Comparison of ENCODE assay signal across 9 cellular contexts in the genomic region with DNA sequence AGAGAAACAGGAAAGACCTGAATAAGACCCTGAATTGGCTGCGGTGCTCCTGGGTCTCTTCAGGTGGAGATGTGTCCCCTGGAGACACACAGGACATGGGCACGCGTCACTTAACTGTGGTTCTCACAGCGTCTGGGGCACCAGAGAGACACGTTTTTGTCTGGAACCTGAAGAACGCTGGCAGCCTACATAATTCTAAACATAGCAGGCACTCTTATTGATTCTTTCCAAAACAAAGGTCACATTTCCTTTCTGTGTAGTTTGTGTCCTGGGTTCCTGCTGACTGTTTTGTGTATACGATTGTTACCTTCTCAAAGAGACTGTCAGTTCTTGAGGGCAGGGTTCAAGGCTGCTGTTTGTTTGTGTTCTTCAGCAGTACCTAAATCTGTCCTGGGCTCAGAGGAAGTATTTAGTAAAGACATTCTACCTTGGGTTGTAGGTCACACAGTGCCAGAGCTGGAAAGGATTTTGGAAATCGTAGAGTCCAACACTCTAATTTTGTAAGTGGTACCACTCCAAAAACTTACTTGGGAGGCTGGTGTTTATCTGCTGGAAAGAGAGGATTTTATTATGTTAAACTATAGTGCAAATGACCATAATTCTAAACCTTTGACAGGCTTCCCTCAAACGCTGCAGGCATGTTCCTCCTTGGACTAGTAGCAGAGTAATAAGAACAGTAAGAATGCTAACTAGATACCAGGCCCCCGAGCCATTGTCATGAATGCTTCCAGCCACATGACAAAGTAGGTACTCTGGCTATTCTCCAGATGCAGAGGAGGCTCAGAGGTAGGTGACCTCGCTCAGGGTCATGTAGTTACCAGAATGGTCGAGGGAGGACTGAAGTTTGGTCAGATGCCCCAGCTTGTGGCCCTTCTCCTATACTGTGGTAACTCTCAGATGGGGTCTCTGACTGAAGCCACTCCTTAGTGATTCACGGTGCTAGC.
A peak's percentile ranks its signal among the peaks of the same experiment; 100 is the strongest.
DNase-seq lines count a peak whose midpoint lies in the region; ATAC-seq and TF ChIP-seq lines count a peak whose summit lies in the region.
"Had no signal": no experiment of that assay in that cellular context is flagged by ENCODE, and none has a peak within 500 bp of the region (broad histone marks: within the 10 kb centered on the region; RNA-seq: fewer than 3 reads in every experiment).

No MANE protein-coding gene starts in this region.

- no peak overlapping the region for H3K4me3 ChIP-seq in mucosa of descending colon

- no peaks in the 10 kb centered on the region for H3K27me3 Mint-ChIP-seq in activated naive CD8-positive, alpha-beta T cell treated with anti-CD3 and anti-CD28 coated beads, Interleukin-2, amount 10 ng/mL, durations not matched to agents 7 days and 5 days
- H3K27me3 Mint-ChIP-seq: central memory CD8-positive, alpha-beta T cell had no signal

- TF ChIP-seq CTCF in mucosa of descending colon (IDR thresholded peaks at IDR 0.05), result no peak

- H3K36me3 ChIP-seq in mucosa of descending colon (ENCODE audit: low read depth), result peaks cover 5% of the 10 kb centered on the region

- intact Hi-C loops in mucosa of descending colon (cut with DNase I, micrococcal nuclease), result no loop called here

- H3K36me3 Mint-ChIP-seq in activated naive CD8-positive, alpha-beta T cell treated with anti-CD3 and anti-CD28 coated beads, Interleukin-2, amount 10 ng/mL, durations not matched to agents 7 days and 5 days, result peaks cover 32% of the 10 kb centered on the region

- no peaks in the 10 kb centered on the region for H3K9me3 ChIP-seq in mucosa of descending colon

- H3K4me3 Mint-ChIP-seq in activated naive CD8-positive, alpha-beta T cell treated with anti-CD3 and anti-CD28 coated beads, Interleukin-2, amount 10 ng/mL, durations not matched to agents 7 days and 5 days, result peak overlapping the region; percentile 65
- H3K4me3 Mint-ChIP-seq: central memory CD8-positive, alpha-beta T cell had no signal

- ATAC-seq in activated naive CD8-positive, alpha-beta T cell treated with anti-CD3 and anti-CD28 coated beads, Interleukin-2, amount 10 ng/mL, durations not matched to agents 7 days and 5 days (ENCODE audit: low read depth), result peak; percentile 38
- peak; percentile 41 for ATAC-seq in stimulated activated naive CD8-positive, alpha-beta T cell treated with anti-CD3 and anti-CD28 coated beads, Interleukin-15, Interleukin-2, amounts not matched to agents 100 U/mL and 50 U/mL, for 24 hours
- ATAC-seq in mucosa of descending colon (no peak), GM21576 (IDR thresholded peaks at IDR 0.05; ENCODE audit: unreplicated experiment) (no peak)

- peaks cover 19% of the 10 kb centered on the region for H3K4me1 ChIP-seq in mucosa of descending colon (ENCODE audit: low read depth)

- peaks cover 86% of the 10 kb centered on the region for H3K4me1 Mint-ChIP-seq in activated naive CD8-positive, alpha-beta T cell treated with anti-CD3 and anti-CD28 coated beads, Interleukin-2, amount 10 ng/mL, durations not matched to agents 7 days and 5 days

- POLR2A ChIA-PET in activated naive CD8-positive, alpha-beta T cell treated with anti-CD3 and anti-CD28 coated beads, Interleukin-2, amount 10 ng/mL, durations not matched to agents 7 days and 5 days (lab: Charles Lee), result interaction anchor here (0.7 to 13.3 kb wide), 7 partner anchors 16 to 165 kb away, joined by 3 to 164 read pairs (median 16); a partner anchor contains a TSS

- H3K27ac Mint-ChIP-seq in activated naive CD8-positive, alpha-beta T cell treated with anti-CD3 and anti-CD28 coated beads, Interleukin-2, amount 10 ng/mL, durations not matched to agents 7 days and 5 days, result peak overlapping the region; percentile 98

- H3K9me3 Mint-ChIP-seq in activated naive CD8-positive, alpha-beta T cell treated with anti-CD3 and anti-CD28 coated beads, Interleukin-2, amount 10 ng/mL, durations not matched to agents 7 days and 5 days, result no peaks in the 10 kb centered on the region
- H3K9me3 Mint-ChIP-seq: central memory CD8-positive, alpha-beta T cell had no signal

- DNase-seq in OCI-M1 (lab: John Stamatoyannopoulos, UW), result peak; percentile 31
- DNase-seq in activated naive CD8-positive, alpha-beta T cell treated with anti-CD3 and anti-CD28 coated beads, Interleukin-2, amount 10 ng/mL, durations not matched to agents 7 days and 5 days, result no peak
- peak; percentile 52 for DNase-seq in left kidney (ENCODE audit: low read depth, low spot score)
- no peak for DNase-seq in stimulated activated naive CD8-positive, alpha-beta T cell treated with anti-CD3 and anti-CD28 coated beads, Interleukin-15, Interleukin-2, amounts not matched to agents 100 U/mL and 50 U/mL, for 24 hours
- no peak for DNase-seq in DMS153 (lab: John Stamatoyannopoulos, UW)
- DNase-seq in HK-2 (ENCODE audit: unreplicated experiment), result no peak
- no peak for DNase-seq in mucosa of descending colon

Comparison
In these comparisons a context has a peak if more than half of its experiments do, and no peak if none do; other contexts are left out.
1. DNase-seq: peak in OCI-M1 (single experiment) and left kidney (single experiment); none in activated naive CD8-positive, alpha-beta T cell treated with anti-CD3 and anti-CD28 coated beads, Interleukin-2, amount 10 ng/mL, durations not matched to agents 7 days and 5 days (single experiment), stimulated activated naive CD8-positive, alpha-beta T cell treated with anti-CD3 and anti-CD28 coated beads, Interleukin-15, Interleukin-2, amounts not matched to agents 100 U/mL and 50 U/mL, for 24 hours (single experiment), DMS153 (single experiment), HK-2 (single experiment) and mucosa of descending colon (0 of 3).
2. ATAC-seq: peak in activated naive CD8-positive, alpha-beta T cell treated with anti-CD3 and anti-CD28 coated beads, Interleukin-2, amount 10 ng/mL, durations not matched to agents 7 days and 5 days (single experiment) and stimulated activated naive CD8-positive, alpha-beta T cell treated with anti-CD3 and anti-CD28 coated beads, Interleukin-15, Interleukin-2, amounts not matched to agents 100 U/mL and 50 U/mL, for 24 hours (single experiment); none in mucosa of descending colon (single experiment) and GM21576 (single experiment).